11 cellular contexts compared by ENCODE assay signal in the genomic region with DNA sequence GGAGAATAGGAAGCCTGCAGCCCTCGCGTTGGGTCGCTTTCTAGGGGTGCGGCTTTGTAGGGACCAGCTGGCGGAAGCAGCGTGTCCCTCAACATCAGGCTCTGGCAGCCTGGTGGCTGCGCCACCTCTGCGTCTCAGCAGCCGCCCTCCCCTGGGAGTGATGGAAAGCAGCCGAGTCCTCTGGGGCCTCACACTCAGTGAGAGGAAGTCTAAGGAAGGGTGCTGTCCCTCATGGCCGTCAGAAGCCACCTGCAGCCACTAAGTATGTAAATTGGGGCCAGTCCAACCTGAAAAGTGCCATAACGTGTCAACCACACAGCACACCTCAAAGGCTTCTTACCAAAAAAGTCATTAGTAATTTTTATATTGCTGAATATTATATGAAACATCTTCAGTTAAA.
DNase-seq lines count a peak whose midpoint lies in the region; ATAC-seq and TF ChIP-seq lines count a peak whose summit lies in the region.
"Had no signal": no experiment of that assay in that cellular context is flagged by ENCODE, and none has a peak within 500 bp of the region (broad histone marks: within the 10 kb centered on the region; RNA-seq: fewer than 3 reads in every experiment).

No MANE protein-coding gene starts in this region.

- no peak overlapping the region for H3K27ac ChIP-seq in heart right ventricle

- H3K27me3 ChIP-seq in heart right ventricle: no peaks in the 10 kb centered on the region

- H3K9me3 ChIP-seq in T-helper 17 cell (ENCODE audit: control insufficient read depth, low read length, poor library complexity, severe bottlenecking): no peaks in the 10 kb centered on the region
- H3K9me3 ChIP-seq in heart right ventricle: no peaks in the 10 kb centered on the region

- ATAC-seq in GM19372 (IDR thresholded peaks at IDR 0.05; ENCODE audit: low read depth, unreplicated experiment) (peak; percentile 93), HG02973 (IDR thresholded peaks at IDR 0.05; ENCODE audit: unreplicated experiment) (peak; percentile 89), T-helper 17 cell (peak; percentile 45), heart right ventricle (no peak)
- ATAC-seq: naive thymus-derived CD8-positive, alpha-beta T cell had no signal

- peaks cover 0 to 55% (median 0%) of the 10 kb centered on the region in 9 donors for H3K36me3 ChIP-seq in heart right ventricle

- POLR2A ChIA-PET in HEK293T (lab: Yijun Ruan, JAX): no interaction called here

- CTCF ChIA-PET in HEK293T (lab: Yijun Ruan, JAX): no interaction called here

- in situ Hi-C loops in GM13976 (cut with MboI; ENCODE audit: low sequenced_read_pairs, unreplicated experiment): no loop called here

- DNase-seq in GM13976 (ENCODE audit: low spot score) (peak; percentile 87), T-helper 17 cell (no peak), NCI-H2196 (lab: John Stamatoyannopoulos, UW; ENCODE audit: unreplicated experiment) (no peak), heart right ventricle (no peak), GF-D8 (lab: John Stamatoyannopoulos, UW) (no peak), HEK293T (ENCODE audit: extremely low spot score) (no peak)
- DNase-seq: head of caudate nucleus; naive thymus-derived CD8-positive, alpha-beta T cell; NK-92 treated with Interleukin-12 subunit alpha and Interleukin-12 subunit beta, amount 100 ng/mL, for 24 hours had no signal

- peaks cover 0 to 43% (median 28%) of the 10 kb centered on the region in 9 donors for H3K4me1 ChIP-seq in heart right ventricle

- H3K27ac Mint-ChIP-seq in T-helper 17 cell: no peak overlapping the region

- H3K36me3 Mint-ChIP-seq in T-helper 17 cell (ENCODE audit: low read depth): no peaks in the 10 kb centered on the region

- TF ChIP-seq CTCF in GM13976 (IDR thresholded peaks at IDR 0.05; ENCODE audit: borderline replicate concordance, control extremely low read depth, extremely low read depth, insufficient read depth, missing control alignments) (no peak), heart right ventricle (IDR thresholded peaks at IDR 0.05) (no peak)

- H3K4me3 ChIP-seq in heart right ventricle: no peak overlapping the region

- H3K4me1 Mint-ChIP-seq in T-helper 17 cell: peaks cover 10% of the 10 kb centered on the region

- no peaks in the 10 kb centered on the region for H3K27me3 Mint-ChIP-seq in T-helper 17 cell
- H3K27me3 Mint-ChIP-seq: naive thymus-derived CD8-positive, alpha-beta T cell had no signal

- H3K4me3 Mint-ChIP-seq in T-helper 17 cell: no peak overlapping the region
- H3K4me3 Mint-ChIP-seq: naive thymus-derived CD8-positive, alpha-beta T cell had no signal

- 89 to 94% methylated on average over 12 of the region's 12 CpGs for WGBS in heart right ventricle, 2 donors

- intact Hi-C loops in heart right ventricle (cut with DNase I): no loop called here

TF ChIP-seq in HEK293T, 16 proteins besides CTCF, POLR2A, EP300 and RAD21:
- TF ChIP-seq ZNF384 (IDR thresholded peaks at IDR 0.05) (no peak), L3MBTL2 (conservative IDR thresholded peaks at IDR 0.05) (no peak), NFRKB (IDR thresholded peaks at IDR 0.05) (no peak), TARDBP (IDR thresholded peaks at IDR 0.05) (no peak), ELF4 (IDR thresholded peaks at IDR 0.05) (no peak), ARNT (IDR thresholded peaks at IDR 0.05) (no peak), HDGF (IDR thresholded peaks at IDR 0.05; ENCODE audit: borderline replicate concordance) (no peak)

Comparison
In these comparisons a context has a peak if more than half of its experiments do, and no peak if none do; other contexts are left out.
1. ATAC-seq: peak in GM19372 (single experiment), HG02973 (single experiment) and T-helper 17 cell (single experiment); none in heart right ventricle (0 of 8).